ENCODE assay signal across 15 cellular contexts in the genomic region with DNA sequence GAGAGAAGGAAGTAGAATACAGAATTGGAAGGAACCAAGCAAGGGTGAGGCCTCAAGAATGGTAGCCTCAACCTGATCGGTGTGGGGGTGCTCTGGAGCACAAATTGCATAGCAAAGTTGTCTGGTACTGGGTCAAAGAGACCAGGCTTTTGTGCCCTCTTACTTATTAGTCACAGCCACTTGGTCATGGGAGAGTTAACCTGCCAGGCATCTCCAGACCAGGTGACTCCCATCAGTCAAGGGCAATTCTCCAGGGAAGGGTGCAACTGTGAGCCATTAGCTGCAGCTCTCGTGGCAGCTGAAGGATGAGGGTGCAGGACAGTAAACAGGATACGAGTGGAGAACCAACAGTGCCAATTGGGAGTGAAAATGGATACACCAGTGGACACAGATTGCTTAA. TPM values are rescaled to one million over a fixed set of nuclear protein-coding genes. Genes with fewer than 3 reads are reported as not detected.
A peak's percentile ranks its signal among the peaks of the same experiment; 100 is the strongest.
DNase-seq lines count a peak whose midpoint lies in the region; ATAC-seq, FAIRE-seq and TF ChIP-seq lines count a peak whose summit lies in the region.
"Had no signal": no experiment of that assay in that cellular context is flagged by ENCODE, and none has a peak within 500 bp of the region (broad histone marks: within the 10 kb centered on the region; RNA-seq: fewer than 3 reads in every experiment).

No MANE protein-coding gene starts in this region.

- POLR2A ChIA-PET in A549 (lab: Yijun Ruan, JAX), result no interaction called here

- H3K4me1 ChIP-seq in A549, result peaks cover 30% of the 10 kb centered on the region

- no peak for TF ChIP-seq RAD21 in A549 (conservative IDR thresholded peaks at IDR 0.05 in 1 of 2, IDR thresholded peaks at IDR 0.05 in 1 of 2)

- no peak overlapping the region for H3K4me3 ChIP-seq in A549

- H3K27ac ChIP-seq in A549, result peak overlapping the region in 1 of 2 experiments; percentile 55; a peak in 3 of 6 replicates

- no peaks in the 10 kb centered on the region for H3K27me3 Mint-ChIP-seq in activated T-cell treated with anti-CD3 and anti-CD28 coated beads, Interleukin-2, amount 50 U/mL, for 24 hours
- H3K27me3 Mint-ChIP-seq: CD4-positive, alpha-beta memory T cell had no signal

- 0 out of 3 replicates have a peak, but pooled peaks cover 6% of the 10 kb centered on the region for H3K9me3 ChIP-seq in A549
- H3K9me3 ChIP-seq: SK-N-SH had no signal

- no peak for TF ChIP-seq CTCF in A549 (IDR thresholded peaks at IDR 0.05)

- no peak overlapping the region for H3K27ac Mint-ChIP-seq in activated T-cell treated with anti-CD3 and anti-CD28 coated beads, Interleukin-2, amount 50 U/mL, for 24 hours
- H3K27ac Mint-ChIP-seq: CD4-positive, alpha-beta memory T cell; T-helper 1 cell treated with Interleukin-12 subunit alpha and Interleukin-12 subunit beta and Interleukin-4 antibody, amounts not matched to agents 30 μg/mL and 1 μg/mL, for 36 hours had no signal

- no peak overlapping the region for H3K4me3 Mint-ChIP-seq in activated T-cell treated with anti-CD3 and anti-CD28 coated beads, Interleukin-2, amount 50 U/mL, for 24 hours
- H3K4me3 Mint-ChIP-seq: CD4-positive, alpha-beta memory T cell; T-helper 1 cell treated with Interleukin-12 subunit alpha and Interleukin-12 subunit beta and Interleukin-4 antibody, amounts not matched to agents 30 μg/mL and 1 μg/mL, for 36 hours had no signal

- no peak for DNase-seq in A549 (ENCODE audit: low read depth in 1 of 2, low spot score in 1 of 2)
- peak; percentile 82 for DNase-seq in DMS53 treated with DMSO at 0.1 percent for 48 hours (lab: John Stamatoyannopoulos, UW; ENCODE audit: unreplicated experiment)
- peak; percentile 84 for DNase-seq in NCI-H510A (lab: John Stamatoyannopoulos, UW)
- DNase-seq in glomerular visceral epithelial cell (ENCODE audit: extremely low spot score), result peak; percentile 76
- no peak for DNase-seq in NCI-H146 (lab: John Stamatoyannopoulos, UW)
- no peak for DNase-seq in dermis blood vessel endothelial cell
- no peak for DNase-seq in activated T-cell treated with anti-CD3 and anti-CD28 coated beads, Interleukin-2, amount 50 U/mL, for 24 hours
- no peak for DNase-seq in NCI-H748 (lab: John Stamatoyannopoulos, UW; ENCODE audit: unreplicated experiment)
- DNase-seq: CD4-positive, alpha-beta memory T cell; Kasumi-1; NCI-H748 treated with DMSO at 0.1 percent for 48 hours; Right ventricle myocardium superior; SK-N-SH had no signal

- H3K4me2 ChIP-seq in A549, result peak overlapping the region; percentile 31; the same call in 2 of the 3 replicates
- H3K4me2 ChIP-seq: SK-N-SH had no signal

- no peaks in the 10 kb centered on the region for H3K36me3 Mint-ChIP-seq in activated T-cell treated with anti-CD3 and anti-CD28 coated beads, Interleukin-2, amount 50 U/mL, for 24 hours (ENCODE audit: low read depth)
- H3K36me3 Mint-ChIP-seq: CD4-positive, alpha-beta memory T cell had no signal

- TF ChIP-seq POLR2A in A549 (IDR thresholded peaks at IDR 0.05; ENCODE audit: low read length), result no peak

- 66% methylated on average over 3 of the region's 3 CpGs for WGBS in A549 (ENCODE audit: missing lambda C conversion rate)

- FAIRE-seq in A549 (lab: Jason Lieb, UNC), result no peak
- FAIRE-seq: D721Med had no signal

- ATAC-seq in A549, result no peak

- no peaks in the 10 kb centered on the region for H3K4me1 Mint-ChIP-seq in activated T-cell treated with anti-CD3 and anti-CD28 coated beads, Interleukin-2, amount 50 U/mL, for 24 hours (ENCODE audit: low read depth)
- H3K4me1 Mint-ChIP-seq: CD4-positive, alpha-beta memory T cell had no signal

- CTCF ChIA-PET in A549 (lab: Yijun Ruan, JAX), result no interaction called here

- peaks cover 5% of the 10 kb centered on the region for H3K9me3 Mint-ChIP-seq in activated T-cell treated with anti-CD3 and anti-CD28 coated beads, Interleukin-2, amount 50 U/mL, for 24 hours

- no peak for TF ChIP-seq EP300 in A549 (IDR thresholded peaks at IDR 0.05)

TF ChIP-seq in A549, 52 proteins besides CTCF, POLR2A, EP300 and RAD21:
- TF ChIP-seq JUN (IDR thresholded peaks at IDR 0.05) (no peak), CEBPB (IDR thresholded peaks at IDR 0.05) (no peak), NPAS2 (CRISPR knock-in tag; IDR thresholded peaks at IDR 0.05; ENCODE audit: borderline replicate concordance) (no peak), TP53 (CRISPR knock-in tag; IDR thresholded peaks at IDR 0.05) (no peak), ZNF302 (CRISPR knock-in tag; IDR thresholded peaks at IDR 0.05) (no peak), MAZ (IDR thresholded peaks at IDR 0.05; ENCODE audit: borderline replicate concordance, low read depth, low read length) (no peak), KDM1A (IDR thresholded peaks at IDR 0.05; ENCODE audit: low read depth) (no peak), HOXA7 (CRISPR knock-in tag; IDR thresholded peaks at IDR 0.05) (no peak)
- TF ChIP-seq, protein P1, sequence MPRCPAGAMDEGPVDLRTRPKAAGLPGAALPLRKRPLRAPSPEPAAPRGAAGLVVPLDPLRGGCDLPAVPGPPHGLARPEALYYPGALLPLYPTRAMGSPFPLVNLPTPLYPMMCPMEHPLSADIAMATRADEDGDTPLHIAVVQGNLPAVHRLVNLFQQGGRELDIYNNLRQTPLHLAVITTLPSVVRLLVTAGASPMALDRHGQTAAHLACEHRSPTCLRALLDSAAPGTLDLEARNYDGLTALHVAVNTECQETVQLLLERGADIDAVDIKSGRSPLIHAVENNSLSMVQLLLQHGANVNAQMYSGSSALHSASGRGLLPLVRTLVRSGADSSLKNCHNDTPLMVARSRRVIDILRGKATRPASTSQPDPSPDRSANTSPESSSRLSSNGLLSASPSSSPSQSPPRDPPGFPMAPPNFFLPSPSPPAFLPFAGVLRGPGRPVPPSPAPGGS (IDR thresholded peaks at IDR 0.05), result no peak

RNA-seq across cellular contexts. Expression of a gene that starts 47.7 kb away (rescaled TPM):
- polyA plus RNA-seq in A549 (2011; rRNA removed), result 24.0 and 32.1 TPM in 2 replicates
- 6.6 and 7.5 TPM in 2 replicates for polyA plus RNA-seq in A549 (2012; cell fraction: cytosol; rRNA removed)
- polyA plus RNA-seq in A549 (2012; cell fraction: nucleus; rRNA removed), result 9.0 and 12.0 TPM in 2 replicates
- polyA plus RNA-seq in A549 (2017; fragmentation: RNase III; extraction: RNeasy Plus Mini Kit Qiagen cat#74134 plus additional on column Dnase treatment), result 17.1 to 21.4 TPM (median 21.2 TPM) in 3 replicates
- polyA minus RNA-seq in A549 (2011; rRNA and poly(A)+ RNA removed), result 21.0 and 23.4 TPM in 2 replicates
- total RNA-seq in dermis blood vessel endothelial cell, result 9.9 and 13.8 TPM in 2 replicates
- total RNA-seq: CD4-positive, alpha-beta memory T cell had no signal
- polyA plus RNA-seq: CD4-positive, alpha-beta memory T cell had no signal

Comparison
In these comparisons a context has a peak if more than half of its experiments do, and no peak if none do; other contexts are left out.
1. DNase-seq: peak in DMS53 treated with DMSO at 0.1 percent for 48 hours (single experiment), NCI-H510A (single experiment) and glomerular visceral epithelial cell (single experiment); none in A549 (0 of 2), NCI-H146 (single experiment), dermis blood vessel endothelial cell (single experiment), activated T-cell treated with anti-CD3 and anti-CD28 coated beads, Interleukin-2, amount 50 U/mL, for 24 hours (single experiment) and NCI-H748 (single experiment).